Comparison of ENCODE assay signal across 1 cellular context in genomic region chr19:51258165-51258564, GRCh38.
TF ChIP-seq lines count a peak whose summit lies in the region.

No MANE protein-coding gene starts in this region.

TF ChIP-seq in K562, 482 proteins besides CTCF, POLR2A, EP300 and RAD21:
- TF ChIP-seq ATF7 (IDR thresholded peaks at IDR 0.05) (no peak), ZBTB33 (CRISPR knock-in tag; IDR thresholded peaks at IDR 0.05) (no peak), KAT7 (CRISPR knock-in tag; IDR thresholded peaks at IDR 0.05; ENCODE audit: borderline replicate concordance) (no peak), ZEB2 (IDR thresholded peaks at IDR 0.05) (peak; percentile 51; the same call in 1 of the 2 replicates), ARID1B (IDR thresholded peaks at IDR 0.05) (0 out of 2 replicates have a peak, but pooled peaks have one; percentile 18), KLF16 (IDR thresholded peaks at IDR 0.05) (peak; percentile 65; the same call in 1 of the 2 replicates), ZBED1 (IDR thresholded peaks at IDR 0.05) (no peak), ELF4 (CRISPR knock-in tag; IDR thresholded peaks at IDR 0.05) (no peak), ZNF639 (CRISPR knock-in tag; conservative IDR thresholded peaks at IDR 0.05 in 1 of 2, IDR thresholded peaks at IDR 0.05 in 1 of 2) (peak in 1 of 2 experiments; percentile 47; a peak in 1 of 4 replicates), KAT8 (IDR thresholded peaks at IDR 0.05; ENCODE audit: low read depth) (no peak), RCOR1 (IDR thresholded peaks at IDR 0.05; ENCODE audit: borderline replicate concordance in 1 of 2, low read depth in 2 of 2, low read length in 2 of 2) (peak in 1 of 2 experiments; percentile 18; a peak in 1 of 4 replicates), ESRRA (IDR thresholded peaks at IDR 0.05; ENCODE audit: borderline replicate concordance, low read depth) (peak; percentile 54; the same call in 1 of the 2 replicates), ZNF830 (CRISPR knock-in tag; IDR thresholded peaks at IDR 0.05) (no peak), HMBOX1 (IDR thresholded peaks at IDR 0.05) (0 out of 2 replicates have a peak, but pooled peaks have one; percentile 19), CBFA2T3 (IDR thresholded peaks at IDR 0.05) (0 out of 2 replicates have a peak, but pooled peaks have one; percentile 25), COPS2 (conservative IDR thresholded peaks at IDR 0.05) (no peak), ZNF184 (CRISPR knock-in tag; IDR thresholded peaks at IDR 0.05) (no peak), FOXO4 (CRISPR knock-in tag; IDR thresholded peaks at IDR 0.05) (no peak), CTBP1 (IDR thresholded peaks at IDR 0.05; ENCODE audit: borderline replicate concordance) (peak; percentile 58; the same call in 1 of the 2 replicates), ETV1 (tag; conservative IDR thresholded peaks at IDR 0.05; ENCODE audit: low read depth) (peak; percentile 61), NFE2 (IDR thresholded peaks at IDR 0.05; ENCODE audit: low read depth) (no peak), CTCFL (IDR thresholded peaks at IDR 0.05; ENCODE audit: borderline replicate concordance, insufficient read depth, low read depth, low read length, poor library complexity, severe bottlenecking) (no peak)
